In the genomic region with DNA sequence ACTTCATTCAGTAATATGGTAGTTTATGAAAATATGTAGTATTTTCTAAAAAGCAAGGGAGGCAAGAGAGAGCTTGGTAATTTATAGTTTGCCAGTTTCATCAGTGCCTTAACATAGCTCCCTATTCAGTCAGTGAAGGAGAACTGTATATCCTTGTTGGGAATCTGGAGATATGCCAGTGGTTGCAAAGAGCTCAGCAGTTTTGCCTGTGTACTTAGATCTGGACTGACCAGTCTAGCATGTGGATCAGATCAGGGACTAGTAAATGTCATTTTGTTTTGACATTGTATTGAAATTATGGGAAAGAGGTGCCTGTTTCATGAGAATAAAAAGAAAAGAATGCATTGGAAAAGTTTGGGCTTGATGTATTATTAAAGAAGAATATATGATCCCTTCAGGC, we compare ENCODE assay signal across 30 cellular contexts.
"Had no signal": no experiment of that assay in that cellular context is flagged by ENCODE, and none has a peak within 500 bp of the region (broad histone marks: within the 10 kb centered on the region; RNA-seq: fewer than 3 reads in every experiment).

No MANE protein-coding gene starts in this region.

- H3K27ac ChIP-seq: ascending aorta, body of pancreas, breast epithelium, PC-9, RWPE1, SJCRH30, SK-N-MC had no signal

- H3K36me3 ChIP-seq: ascending aorta, breast epithelium, MG63, SJCRH30 had no signal

- H3K4me3 ChIP-seq: ascending aorta, body of pancreas, breast epithelium, MG63, PC-9, SJCRH30, SK-N-MC had no signal

- H3K4me1 ChIP-seq: ascending aorta, body of pancreas, breast epithelium, SJCRH30 had no signal

- DNase-seq: activated CD4-positive, alpha-beta T cell treated with anti-CD3 and anti-CD28 coated beads for 36 hours; activated CD4-positive, alpha-beta T cell treated with anti-CD3 and anti-CD28 coated beads, Interleukin-2, amount 10 ng/mL, durations not matched to agents 7 days and 5 days; activated CD4-positive, alpha-beta T cell treated with anti-CD3 and anti-CD28 coated beads, Interleukin-2, amount 50 U/mL, for 48 hours; activated CD8-positive, alpha-beta T cell treated with anti-CD3 and anti-CD28 coated beads, Interleukin-2, amount 10 ng/mL, durations not matched to agents 7 days and 5 days; activated gamma-delta T cell; activated naive CD4-positive, alpha-beta T cell treated with Interleukin-2 at 50 U/mL for 16 hours; activated naive CD8-positive, alpha-beta T cell treated with anti-CD3 and anti-CD28 coated beads, Interleukin-2, amount 10 ng/mL, durations not matched to agents 7 days and 5 days; activated T-cell treated with anti-CD3 and anti-CD28 coated beads, Interleukin-2, amount 50 U/mL, for 24 hours; amygdala; body of pancreas; MG63; NCI-H1048; NCI-H1436; NCI-H1694; NCI-H1930; NCI-H2081 treated with DMSO at 0.1 percent for 48 hours; NCI-H226; NCI-H446 treated with DMSO at 0.1 percent for 48 hours; NCI-H524; NCI-H69; PC-9; T1000 had no signal

- H3K9me3 ChIP-seq: ascending aorta, body of pancreas, MG63, SJCRH30 had no signal

- ATAC-seq: activated CD4-positive, alpha-beta T cell treated with anti-CD3 and anti-CD28 coated beads for 36 hours; activated CD4-positive, CD25-positive, alpha-beta regulatory T cell treated with anti-CD3 and anti-CD28 coated beads, Interleukin-2, amount 50 U/mL, for 24 hours; activated CD8-positive, alpha-beta T cell treated with anti-CD3 and anti-CD28 coated beads, Interleukin-2, amount 10 ng/mL, durations not matched to agents 7 days and 5 days; body of pancreas; Right ventricle myocardium inferior; WTC11 had no signal

- H3K27me3 ChIP-seq: ascending aorta, body of pancreas, MG63, SJCRH30 had no signal
